In the genomic region with DNA sequence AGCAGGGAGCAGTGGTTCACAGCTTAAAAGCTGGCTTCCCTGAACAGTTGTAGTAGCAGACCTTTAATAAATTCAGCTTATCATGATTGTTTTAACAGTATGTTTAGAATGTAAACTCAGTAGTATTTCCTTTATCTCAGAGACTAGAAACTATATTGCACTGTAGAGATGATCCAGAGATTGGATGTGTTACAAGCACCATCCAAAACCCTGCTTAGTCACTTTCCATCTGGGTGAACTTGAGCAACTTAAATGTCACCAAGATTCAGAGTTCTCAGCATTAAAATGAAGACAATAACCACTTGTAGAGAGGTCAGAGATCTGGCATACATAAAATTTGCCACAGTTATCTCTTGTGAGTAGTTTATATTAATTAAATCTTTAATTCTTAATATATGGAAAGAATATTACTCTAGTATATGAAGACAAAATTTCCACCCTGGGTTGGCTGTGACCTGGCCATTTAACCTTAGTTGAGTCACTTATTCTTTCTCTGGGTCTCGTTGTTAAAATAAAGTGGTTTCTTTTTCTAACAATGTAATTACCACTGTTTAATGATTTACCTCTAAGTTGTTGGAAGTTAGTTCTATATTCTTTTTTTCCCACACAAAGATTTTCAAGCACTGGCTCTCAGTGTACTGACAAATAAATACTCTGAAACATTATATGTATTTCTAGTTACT, we compare ENCODE assay signal across 21 cellular contexts.
A peak's percentile ranks its signal among the peaks of the same experiment; 100 is the strongest.
DNase-seq lines count a peak whose midpoint lies in the region; ATAC-seq and TF ChIP-seq lines count a peak whose summit lies in the region.
"Had no signal": no experiment of that assay in that cellular context is flagged by ENCODE, and none has a peak within 500 bp of the region (broad histone marks: within the 10 kb centered on the region; RNA-seq: fewer than 3 reads in every experiment).

No MANE protein-coding gene starts in this region.

- no peak overlapping the region for H3K9ac ChIP-seq in Karpas-422 (ENCODE audit: low read length)
- H3K9ac ChIP-seq: parathyroid adenoma had no signal

- in situ Hi-C loops in transverse colon (cut with MboI; ENCODE audit: low pct_ligation_motif_present in 1 of 4, low pct_unique_long_range_greater_than_20kb in 1 of 4, low sequenced_read_pairs in 3 of 4) = no loop called here

- no peaks in the 10 kb centered on the region for H3K9me3 ChIP-seq in transverse colon
- H3K9me3 ChIP-seq in Karpas-422 (ENCODE audit: low read length) = no peaks in the 10 kb centered on the region

- no peaks in the 10 kb centered on the region for H4K20me1 ChIP-seq in Karpas-422 (ENCODE audit: insufficient read depth, low read depth, low read length)

- ATAC-seq in GM18870 (IDR thresholded peaks at IDR 0.05; ENCODE audit: unreplicated experiment) = peak; percentile 46
- ATAC-seq in HG02588 (IDR thresholded peaks at IDR 0.05; ENCODE audit: unreplicated experiment) = peak; percentile 37
- peak; percentile 55 for ATAC-seq in HG03354 (IDR thresholded peaks at IDR 0.05; ENCODE audit: poor library complexity, severe bottlenecking, unreplicated experiment)
- ATAC-seq in HG03442 (IDR thresholded peaks at IDR 0.05; ENCODE audit: unreplicated experiment) = no peak
- ATAC-seq: K562 had no signal

- H3K4me3 ChIP-seq in transverse colon = no peak overlapping the region
- H3K4me3 ChIP-seq in Karpas-422 (ENCODE audit: low read length) = no peak overlapping the region
- H3K4me3 ChIP-seq: K562, lung had no signal

- H3K27me3 ChIP-seq in transverse colon (no peaks in the 10 kb centered on the region), Karpas-422 (ENCODE audit: low read length) (no peaks in the 10 kb centered on the region)

- no peak for TF ChIP-seq POLR2A in transverse colon (IDR thresholded peaks at IDR 0.05)

- intact Hi-C loops in transverse colon (cut with DNase I; ENCODE audit: low total_unique reads) = no loop called here

- H3K4me2 ChIP-seq in Karpas-422 (ENCODE audit: low read depth, low read length, poor library complexity, severe bottlenecking) = no peak overlapping the region

- TF ChIP-seq CTCF in transverse colon (IDR thresholded peaks at IDR 0.05) = no peak

- TF ChIP-seq EP300 in transverse colon (IDR thresholded peaks at IDR 0.05; ENCODE audit: low read depth) = no peak

- H3K36me3 ChIP-seq in transverse colon (no peaks in the 10 kb centered on the region), Karpas-422 (ENCODE audit: insufficient read depth, low read length) (no peaks in the 10 kb centered on the region)

- H3K4me1 ChIP-seq in transverse colon = no peaks in the 10 kb centered on the region
- H3K4me1 ChIP-seq in Karpas-422 (ENCODE audit: low read length) = no peaks in the 10 kb centered on the region
- H3K4me1 ChIP-seq: parathyroid adenoma had no signal

- 25 to 40% methylated on average over 1 of the region's 1 CpG for WGBS in transverse colon (ENCODE audit: low coverage in 1 of 2), 2 donors

- H3K27ac ChIP-seq in transverse colon (no peak overlapping the region), Karpas-422 (ENCODE audit: low read length) (no peak overlapping the region)
- H3K27ac ChIP-seq: parathyroid adenoma, VCaP had no signal

- DNase-seq in left kidney (ENCODE audit: low read depth, low spot score) (peak; percentile 32), transverse colon (no peak), NK-92 (lab: John Stamatoyannopoulos, UW; ENCODE audit: unreplicated experiment) (no peak), Karpas-422 (no peak)
- DNase-seq: activated CD4-positive, alpha-beta memory T cell treated with anti-CD3 and anti-CD28 coated beads for 36 hours; activated naive CD4-positive, alpha-beta T cell treated with anti-CD3 and anti-CD28 coated beads, Interleukin-2, amount 10 ng/mL, durations not matched to agents 7 days and 5 days; aorta; CD8-positive, alpha-beta memory T cell; DND-41; H7; NCI-H1048; NCI-H526; SHP77 treated with DMSO at 0.1 percent for 48 hours had no signal

- H2AFZ ChIP-seq in Karpas-422 (ENCODE audit: low read length) = no peak overlapping the region
- H2AFZ ChIP-seq: parathyroid adenoma had no signal

- no peaks in the 10 kb centered on the region for H3K79me2 ChIP-seq in Karpas-422 (ENCODE audit: low read length)
- H3K79me2 ChIP-seq: parathyroid adenoma had no signal

- no peaks in the 10 kb centered on the region for H3K9me2 ChIP-seq in Karpas-422 (replicated peaks; ENCODE audit: insufficient read depth, low read length)
